Comparison of ENCODE assay signal across 10 cellular contexts in genomic region chr10:22252801-22253577, GRCh38. TPM values are rescaled to one million over a fixed set of nuclear protein-coding genes. Genes with fewer than 3 reads are reported as not detected.
DNase-seq lines count a peak whose midpoint lies in the region; ATAC-seq, FAIRE-seq and TF ChIP-seq lines count a peak whose summit lies in the region.
"Had no signal": no experiment of that assay in that cellular context is flagged by ENCODE, and none has a peak within 500 bp of the region (broad histone marks: within the 10 kb centered on the region; RNA-seq: fewer than 3 reads in every experiment).

No MANE protein-coding gene starts in this region.

- peaks cover 32% of the 10 kb centered on the region for H3K4me1 Mint-ChIP-seq in activated T-cell treated with anti-CD3 and anti-CD28 coated beads, Interleukin-2, amount 50 U/mL, for 72 hours (ENCODE audit: low read depth)
- H3K4me1 Mint-ChIP-seq in nephron = peaks cover 5% of the 10 kb centered on the region

- H3K4me2 ChIP-seq in A549 = peak overlapping the region; percentile 88

- H3K4me1 ChIP-seq in A549 = peaks cover 16% of the 10 kb centered on the region

- CTCF ChIA-PET in A549 (lab: Yijun Ruan, JAX) = interaction anchor here (1.0 kb wide), 1 partner anchor 242 kb away, joined by 3 read pairs; no protein-coding TSS in a partner anchor

- peaks cover 5 to 8% of the 10 kb centered on the region in 2 donors for H3K36me3 Mint-ChIP-seq in activated T-cell treated with anti-CD3 and anti-CD28 coated beads, Interleukin-2, amount 50 U/mL, for 72 hours (ENCODE audit: insufficient read depth in 2 of 2)
- H3K36me3 Mint-ChIP-seq in nephron (ENCODE audit: low read depth) = no peaks in the 10 kb centered on the region

- H3K4me3 Mint-ChIP-seq in activated T-cell treated with anti-CD3 and anti-CD28 coated beads, Interleukin-2, amount 50 U/mL, for 72 hours = peak overlapping the region; percentile 93 to 94
- peak overlapping the region; percentile 86 to 93 (median 93) for H3K4me3 Mint-ChIP-seq in nephron

- TF ChIP-seq RAD21 in A549 (conservative IDR thresholded peaks at IDR 0.05 in 1 of 2, IDR thresholded peaks at IDR 0.05 in 1 of 2) = no peak

- no peak for FAIRE-seq in A549 (lab: Jason Lieb, UNC)

- H3K27ac Mint-ChIP-seq in activated T-cell treated with anti-CD3 and anti-CD28 coated beads, Interleukin-2, amount 50 U/mL, for 72 hours = peak overlapping the region; percentile 97
- peak overlapping the region; percentile 82 to 98 (median 95) for H3K27ac Mint-ChIP-seq in nephron

- DNase-seq in A549 (ENCODE audit: low read depth in 1 of 2, low spot score in 1 of 2) = no peak
- peak; percentile 44 to 55 for DNase-seq in activated T-cell treated with anti-CD3 and anti-CD28 coated beads, Interleukin-2, amount 50 U/mL, for 72 hours
- DNase-seq in fibroblast of gingiva (ENCODE audit: low read depth) = peak; percentile 32
- no peak for DNase-seq in NCI-H2171 treated with DMSO at 0.1 percent for 48 hours (lab: John Stamatoyannopoulos, UW)

- no peaks in the 10 kb centered on the region for H3K9me3 ChIP-seq in A549

- POLR2A ChIA-PET in A549 (lab: Yijun Ruan, JAX) = interaction anchor here (1.0 kb wide), 1 partner anchor 28 kb away, joined by 3 read pairs; no protein-coding TSS in a partner anchor

- H3K9me3 Mint-ChIP-seq in activated T-cell treated with anti-CD3 and anti-CD28 coated beads, Interleukin-2, amount 50 U/mL, for 72 hours = no peaks in the 10 kb centered on the region
- no peaks in the 10 kb centered on the region for H3K9me3 Mint-ChIP-seq in nephron

- ATAC-seq in A549 (no peak), GM19372 (IDR thresholded peaks at IDR 0.05; ENCODE audit: low read depth, unreplicated experiment) (peak; percentile 33), HG03571 (IDR thresholded peaks at IDR 0.05; ENCODE audit: unreplicated experiment) (peak; percentile 25)
- peak; percentile 40 to 47 for ATAC-seq in activated T-cell treated with anti-CD3 and anti-CD28 coated beads, Interleukin-2, amount 50 U/mL, for 72 hours (replicated peaks in 1 of 2)

- no peak for TF ChIP-seq POLR2A in A549 (IDR thresholded peaks at IDR 0.05; ENCODE audit: low read length)

- no peak overlapping the region; the same call in 2 of the 3 replicates for H3K4me3 ChIP-seq in A549

- peaks cover 7% of the 10 kb centered on the region for H3K27me3 Mint-ChIP-seq in activated T-cell treated with anti-CD3 and anti-CD28 coated beads, Interleukin-2, amount 50 U/mL, for 72 hours (ENCODE audit: low read depth)
- H3K27me3 Mint-ChIP-seq in nephron (ENCODE audit: low read depth) = peaks cover 66% of the 10 kb centered on the region

- WGBS in A549 (ENCODE audit: missing lambda C conversion rate) = 96% methylated on average over 79 of the region's 80 CpGs

- no peak for TF ChIP-seq EP300 in A549 (IDR thresholded peaks at IDR 0.05)

- H3K27ac ChIP-seq in A549 = peak overlapping the region; percentile 91 to 94; a peak in 5 of 6 replicates
- H3K27ac ChIP-seq in temporal lobe (ENCODE audit: low read depth, low read length) = peak overlapping the region; percentile 96

- TF ChIP-seq CTCF in A549 (IDR thresholded peaks at IDR 0.05) (no peak), nephron (IDR thresholded peaks at IDR 0.05; ENCODE audit: unreplicated experiment in 3 of 3) (no peak)

TF ChIP-seq in A549, 52 proteins besides CTCF, POLR2A, EP300 and RAD21:
- TF ChIP-seq HEYL (CRISPR knock-in tag; IDR thresholded peaks at IDR 0.05) (no peak), NFE2L2 (conservative IDR thresholded peaks at IDR 0.05; ENCODE audit: low read length) (no peak), HOXA7 (CRISPR knock-in tag; IDR thresholded peaks at IDR 0.05) (no peak), USF2 (IDR thresholded peaks at IDR 0.05) (no peak), TP53 (CRISPR knock-in tag; IDR thresholded peaks at IDR 0.05) (no peak), JUNB (IDR thresholded peaks at IDR 0.05) (no peak), MAX (IDR thresholded peaks at IDR 0.05) (no peak), ATOH8 (CRISPR knock-in tag; IDR thresholded peaks at IDR 0.05; ENCODE audit: low read depth) (no peak), EHMT2 (IDR thresholded peaks at IDR 0.05; ENCODE audit: low read depth) (no peak), GATA3 (IDR thresholded peaks at IDR 0.05; ENCODE audit: borderline replicate concordance) (no peak), ESRRA (IDR thresholded peaks at IDR 0.05; ENCODE audit: borderline replicate concordance, low read length) (no peak), BHLHE40 (IDR thresholded peaks at IDR 0.05; ENCODE audit: low read depth, low read length) (no peak), REST (IDR thresholded peaks at IDR 0.05) (no peak), KDM1A (IDR thresholded peaks at IDR 0.05; ENCODE audit: low read depth) (no peak), ZSCAN20 (CRISPR knock-in tag; IDR thresholded peaks at IDR 0.05) (no peak)
TF ChIP-seq in A549: peak in this region for 0.

RNA-seq across cellular contexts. Expression of gene EBLN1, which starts 35.2 kb away (rescaled TPM):
- polyA plus RNA-seq in A549 (2011; rRNA removed) (not detected in 2 replicates), A549 (2017; fragmentation: RNase III; extraction: RNeasy Plus Mini Kit Qiagen cat#74134 plus additional on column Dnase treatment) (not detected in 3 replicates)
- not detected in 2 replicates for polyA plus RNA-seq in A549 (2012; cell fraction: cytosol; rRNA removed)
- polyA plus RNA-seq in A549 (2012; cell fraction: nucleus; rRNA removed) = not detected in 2 replicates
- not detected in 2 replicates for polyA minus RNA-seq in A549 (2011; rRNA and poly(A)+ RNA removed)
- not detected for total RNA-seq in activated T-cell treated with anti-CD3 and anti-CD28 coated beads, Interleukin-2, amount 50 U/mL, for 72 hours
- not detected for total RNA-seq in temporal lobe
- total RNA-seq: Daoy, myocyte had no signal

Comparison
In these comparisons a context has a peak if more than half of its experiments do, and no peak if none do; other contexts are left out.
1. ATAC-seq: peak in GM19372 (single experiment), HG03571 (single experiment) and activated T-cell treated with anti-CD3 and anti-CD28 coated beads, Interleukin-2, amount 50 U/mL, for 72 hours (2 of 2); none in A549 (0 of 2).
2. DNase-seq: peak in activated T-cell treated with anti-CD3 and anti-CD28 coated beads, Interleukin-2, amount 50 U/mL, for 72 hours (2 of 2) and fibroblast of gingiva (single experiment); none in A549 (0 of 2) and NCI-H2171 treated with DMSO at 0.1 percent for 48 hours (single experiment).